7 cellular contexts compared by ENCODE assay signal in the genomic region with DNA sequence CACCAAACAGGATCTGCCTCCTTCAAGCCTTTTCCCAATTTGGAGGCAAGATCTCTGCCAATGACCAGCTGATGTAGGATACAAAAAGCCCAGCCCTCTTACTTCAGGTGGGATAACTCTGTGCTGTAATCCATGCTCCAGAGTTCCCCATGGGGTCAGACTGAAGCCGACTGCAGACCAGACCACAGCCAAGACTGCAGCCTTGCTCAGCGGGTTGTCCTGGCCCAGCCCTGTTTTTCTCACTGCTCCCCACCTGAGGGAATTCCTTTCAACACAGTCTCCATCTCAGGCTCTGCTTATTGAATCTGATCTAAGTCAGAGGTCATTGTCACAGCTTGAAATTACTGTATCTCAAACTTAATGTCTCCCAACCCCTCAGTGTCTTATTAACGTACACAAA.
"Had no signal": no experiment of that assay in that cellular context is flagged by ENCODE, and none has a peak within 500 bp of the region (broad histone marks: within the 10 kb centered on the region; RNA-seq: fewer than 3 reads in every experiment).

No MANE protein-coding gene starts in this region.

- H3K4me3 ChIP-seq: GM23248 had no signal

- H3K27ac ChIP-seq: GM23248, HL-60 had no signal

- H3K9ac ChIP-seq: GM23248 had no signal

- H2AFZ ChIP-seq: GM23248 had no signal

- ATAC-seq: HepG2 had no signal

- H3K4me3 Mint-ChIP-seq: H9, IgD-negative memory B cell had no signal

- H3K4me1 Mint-ChIP-seq: IgD-negative memory B cell had no signal

- DNase-seq: GM23248, H9, HCEC 1CT, KBM-7 had no signal

- H3K9me3 Mint-ChIP-seq: H9 had no signal

- H3K27ac Mint-ChIP-seq: IgD-negative memory B cell had no signal
